6 cellular contexts compared by ENCODE assay signal in the genomic region with DNA sequence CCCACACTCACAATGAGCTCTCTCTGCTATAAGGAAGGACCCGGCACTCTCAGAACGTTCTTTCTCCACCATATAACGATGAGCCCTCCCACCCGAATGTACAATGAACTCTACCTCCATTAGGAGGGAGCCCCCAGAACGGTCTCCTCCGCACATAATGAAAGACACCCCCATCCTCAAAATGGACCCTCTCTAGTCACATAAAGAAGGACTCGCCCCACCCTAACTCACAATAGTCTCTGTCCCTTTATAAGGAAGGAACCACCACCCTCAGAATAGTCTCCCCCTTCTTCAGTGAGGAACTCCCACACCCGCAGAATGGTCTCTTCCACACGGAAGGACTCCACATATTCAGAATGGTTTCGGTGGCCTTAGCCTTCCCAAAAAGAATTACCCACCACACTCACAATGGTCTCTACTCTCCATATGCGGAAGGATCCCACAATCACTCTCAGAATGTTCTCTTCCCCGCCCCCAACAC. TPM values are rescaled to one million over a fixed set of nuclear protein-coding genes. Genes with fewer than 3 reads are reported as not detected.
DNase-seq lines count a peak whose midpoint lies in the region; ATAC-seq and TF ChIP-seq lines count a peak whose summit lies in the region.

No MANE protein-coding gene starts in this region.

- no peak for DNase-seq in activated CD4-positive, CD25-positive, alpha-beta regulatory T cell (lab: John Stamatoyannopoulos, UW)
- no peak for DNase-seq in colonic mucosa
- DNase-seq in trophoblast cell, result peak in 1 of 2 donors; percentile 29
- no peak for DNase-seq in NCI-H1092 (lab: John Stamatoyannopoulos, UW)
- DNase-seq in NCI-H187 treated with DMSO at 0.1 percent for 48 hours (lab: John Stamatoyannopoulos, UW), result no peak

- H3K9ac ChIP-seq in colonic mucosa (ENCODE audit: low read depth in 2 of 2, low read length in 2 of 2), result peak overlapping the region; percentile 54 to 76
- peak overlapping the region; percentile 57 for H3K9ac ChIP-seq in trophoblast cell (ENCODE audit: low read length)

- H3K36me3 ChIP-seq in colonic mucosa, result no peaks in the 10 kb centered on the region
- H3K36me3 ChIP-seq in trophoblast cell (ENCODE audit: control insufficient read depth in 1 of 2, insufficient read depth in 2 of 2, low read length in 2 of 2), result peaks cover 21 to 28% of the 10 kb centered on the region in 2 experiments

- peak overlapping the region; percentile 87 for H3K14ac ChIP-seq in trophoblast cell (ENCODE audit: low read length)

- peak overlapping the region; percentile 17 for H2AFZ ChIP-seq in trophoblast cell (ENCODE audit: insufficient read depth, low read length, poor library complexity)

- no peak overlapping the region for H2BK5ac ChIP-seq in trophoblast cell (ENCODE audit: low read depth, low read length, poor library complexity)

- H3K9me3 ChIP-seq in colonic mucosa (no peaks in the 10 kb centered on the region), trophoblast cell (ENCODE audit: insufficient read depth, low read depth, low read length) (no peaks in the 10 kb centered on the region)

- peak overlapping the region; percentile 67 for H4K91ac ChIP-seq in trophoblast cell (ENCODE audit: low read depth, low read length)

- H3K27me3 ChIP-seq in colonic mucosa (no peaks in the 10 kb centered on the region), trophoblast cell (ENCODE audit: insufficient read depth, low read length) (no peaks in the 10 kb centered on the region)

- H2BK120ac ChIP-seq in trophoblast cell (ENCODE audit: insufficient read depth, low read length, poor library complexity), result no peak overlapping the region

- peak overlapping the region; percentile 57 for H3K4ac ChIP-seq in trophoblast cell (ENCODE audit: low read depth, low read length)

- no CpG with 5 or more reads among the region's 12 CpGs for WGBS in trophoblast cell (ENCODE audit: extremely low coverage, insufficient coverage, insufficient read length)

- H3K79me2 ChIP-seq in trophoblast cell (ENCODE audit: control insufficient read depth, insufficient read depth, low read length, poor library complexity), result no peaks in the 10 kb centered on the region

- H4K8ac ChIP-seq in trophoblast cell (ENCODE audit: low read depth, low read length), result peak overlapping the region; percentile 76

- no peak for TF ChIP-seq CTCF in colonic mucosa (IDR thresholded peaks at IDR 0.05)

- peak overlapping the region; percentile 76 for H2AK5ac ChIP-seq in trophoblast cell (ENCODE audit: low read length)

- intact Hi-C loops in colonic mucosa (cut with DNase I), result no loop called here

- H3K23ac ChIP-seq in trophoblast cell (ENCODE audit: low read length), result no peak overlapping the region

- peak overlapping the region; percentile 74 for H4K12ac ChIP-seq in trophoblast cell (ENCODE audit: low read depth, low read length)

- ATAC-seq in activated CD4-positive, CD25-positive, alpha-beta regulatory T cell treated with anti-CD3 and anti-CD28 coated beads, Interleukin-2, amount 50 U/mL, for 24 hours, result peak; percentile 1 to 5

- peak overlapping the region; percentile 28 for H3K18ac ChIP-seq in trophoblast cell (ENCODE audit: low read length)

- H3K27ac ChIP-seq in colonic mucosa, result peak overlapping the region; percentile 65
- H3K27ac ChIP-seq in trophoblast cell (ENCODE audit: low read depth, low read length), result no peak overlapping the region

- H3K4me3 ChIP-seq in colonic mucosa (peak overlapping the region; percentile 56), trophoblast cell (ENCODE audit: low read depth, low read length) (peak overlapping the region; percentile 84)

- H3K4me1 ChIP-seq in colonic mucosa (no peaks in the 10 kb centered on the region), trophoblast cell (ENCODE audit: control insufficient read depth in 1 of 2, insufficient read depth in 2 of 2, low read length in 2 of 2) (no peaks in the 10 kb centered on the region)

- peaks cover 7% of the 10 kb centered on the region for H3K79me1 ChIP-seq in trophoblast cell (ENCODE audit: low read length)

- peak overlapping the region; percentile 84 for H3K4me2 ChIP-seq in trophoblast cell (ENCODE audit: low read length)

- no peak overlapping the region for H2BK12ac ChIP-seq in trophoblast cell (ENCODE audit: low read length)

RNA-seq across cellular contexts. Expression of gene SLC35A2, which starts 0.5 kb away (rescaled TPM):
- total RNA-seq in colonic mucosa, result 10 to 100 TPM; 57.8 to 83.1 TPM
- 29.7 and 29.9 TPM in 2 replicates for polyA plus RNA-seq in trophoblast cell (2013)

RNA-seq across cellular contexts. Expression of gene PIM2, which starts 7.9 kb away (rescaled TPM):
- 10 to 100 TPM; 14.3 to 18.8 TPM for total RNA-seq in colonic mucosa
- 5.0 and 5.4 TPM in 2 replicates for polyA plus RNA-seq in trophoblast cell (2013)

RNA-seq across cellular contexts. Expression of gene PQBP1, which starts 13.2 kb away (rescaled TPM):
- 10 to 100 TPM; 68.1 to 76.3 TPM for total RNA-seq in colonic mucosa
- polyA plus RNA-seq in trophoblast cell (2013), result 54.2 and 56.5 TPM in 2 replicates

RNA-seq across cellular contexts. Expression of gene TIMM17B, which starts 13.4 kb away (rescaled TPM):
- total RNA-seq in colonic mucosa, result 10 to 100 TPM; 48.8 to 91.0 TPM
- polyA plus RNA-seq in trophoblast cell (2013), result 62.5 and 64.3 TPM in 2 replicates

RNA-seq across cellular contexts. Expression of gene OTUD5, which starts 46.4 kb away (rescaled TPM):
- total RNA-seq in colonic mucosa, result 10 to 100 TPM; 40.2 to 40.9 TPM
- polyA plus RNA-seq in trophoblast cell (2013), result 56.7 and 57.3 TPM in 2 replicates
